ENCODE assay signal across 9 cellular contexts in the genomic region with DNA sequence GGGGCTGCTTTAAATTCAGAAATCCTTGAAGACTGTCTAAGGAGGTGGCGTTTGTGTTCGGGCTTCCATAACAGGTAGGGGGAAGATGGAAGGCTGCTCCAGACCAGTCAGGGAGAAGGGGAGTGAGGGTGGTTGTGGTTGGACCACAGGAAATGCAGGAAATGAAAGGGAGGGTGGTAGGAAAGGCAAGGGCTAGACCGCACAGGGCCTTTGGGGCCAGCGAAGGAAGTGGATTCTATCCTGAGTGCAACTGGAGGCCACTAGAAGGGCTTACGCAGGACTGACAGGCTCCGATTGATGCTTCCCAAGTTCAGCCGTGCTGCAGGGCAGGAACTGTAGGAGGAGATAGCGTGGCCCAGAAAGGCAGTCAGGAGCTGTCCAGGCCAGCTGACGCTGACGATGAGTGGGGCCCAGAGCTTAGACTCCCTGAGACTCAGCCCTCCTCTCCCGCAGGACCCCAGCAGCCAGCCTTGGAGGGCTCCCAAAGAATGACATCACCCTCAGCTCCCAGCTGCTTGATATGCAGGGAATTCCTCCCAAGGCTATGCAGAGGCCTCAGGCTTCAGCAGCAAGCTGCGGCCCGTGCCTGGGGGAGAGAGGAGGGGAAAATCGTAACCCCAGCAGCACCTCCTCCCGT. TPM values are rescaled to one million over a fixed set of nuclear protein-coding genes. Genes with fewer than 3 reads are reported as not detected.
DNase-seq lines count a peak whose midpoint lies in the region; ATAC-seq and TF ChIP-seq lines count a peak whose summit lies in the region.
"Had no signal": no experiment of that assay in that cellular context is flagged by ENCODE, and none has a peak within 500 bp of the region (broad histone marks: within the 10 kb centered on the region; RNA-seq: fewer than 3 reads in every experiment).

No MANE protein-coding gene starts in this region.

- peak; percentile 68 for DNase-seq in GM23338 (ENCODE audit: low spot score)
- peak; percentile 98 for DNase-seq in amniotic epithelial cell (ENCODE audit: low read depth)
- peak; percentile 83 to 90 (median 90) for DNase-seq in right cardiac atrium
- peak; percentile 61 for DNase-seq in retinal pigment epithelial cell (ENCODE audit: low read depth)
- no peak for DNase-seq in activated naive CD4-positive, alpha-beta T cell treated with anti-CD3 and anti-CD28 coated beads, Interleukin-2, amount 50 U/mL, for 16 hours
- no peak for DNase-seq in effector CD8-positive, alpha-beta T cell (lab: John Stamatoyannopoulos, UW)
- no peak for DNase-seq in cerebellar nuclear complex (lab: John Stamatoyannopoulos, UW)

- peaks cover 3% of the 10 kb centered on the region; the same call in 2 of the 3 replicates for H3K4me1 Mint-ChIP-seq in GM23338

- H3K9me2 ChIP-seq in GM23338 (ENCODE audit: insufficient read depth), result peaks cover 8% of the 10 kb centered on the region; the same call in 1 of the 2 replicates

- H3K79me2 ChIP-seq in GM23338 (replicated peaks; ENCODE audit: insufficient read depth), result no peaks in the 10 kb centered on the region

- no peak overlapping the region for H2AFZ ChIP-seq in GM23338

- H3K36me3 Mint-ChIP-seq in GM23338 (ENCODE audit: low read depth), result no peaks in the 10 kb centered on the region

- no peaks in the 10 kb centered on the region for H3F3A ChIP-seq in GM23338 (replicated peaks; ENCODE audit: low read depth)

- H3K4me3 ChIP-seq in GM23338 (no peak overlapping the region), right cardiac atrium (ENCODE audit: low read length) (no peak overlapping the region), retinal pigment epithelial cell (ENCODE audit: low read length) (no peak overlapping the region)

- TF ChIP-seq CTCF in GM23338 (conservative IDR thresholded peaks at IDR 0.05; ENCODE audit: low read depth in 2 of 2) (no peak), retinal pigment epithelial cell (conservative IDR thresholded peaks at IDR 0.05; ENCODE audit: low read depth, low read length) (peak; percentile 3)

- no peak overlapping the region for H3K27ac Mint-ChIP-seq in GM23338

- no peak overlapping the region for H3K27ac ChIP-seq in GM23338 (ENCODE audit: low read depth)
- H3K27ac ChIP-seq in right cardiac atrium (ENCODE audit: low read length), result no peak overlapping the region

- intact Hi-C loops in right cardiac atrium (cut with DNase I), result no loop called here

- H4K20me1 ChIP-seq in GM23338 (replicated peaks; ENCODE audit: insufficient read depth), result no peaks in the 10 kb centered on the region; the same call in 1 of the 2 replicates

- no peaks in the 10 kb centered on the region for H3K27me3 Mint-ChIP-seq in GM23338 (ENCODE audit: insufficient read depth, low read depth, poor library complexity)

- H3K27me3 ChIP-seq in GM23338 (ENCODE audit: insufficient read depth), result no peaks in the 10 kb centered on the region
- no peaks in the 10 kb centered on the region for H3K27me3 ChIP-seq in right cardiac atrium (ENCODE audit: control insufficient read depth, insufficient read depth)

- no peaks in the 10 kb centered on the region for H3K36me3 ChIP-seq in GM23338 (ENCODE audit: insufficient read depth)

- no peak overlapping the region for H3K4me2 ChIP-seq in GM23338

- WGBS in right cardiac atrium, result 11% methylated on average over 15 of the region's 15 CpGs

- no peaks in the 10 kb centered on the region for H3K9me3 Mint-ChIP-seq in GM23338

- ATAC-seq in GM23338 (peak; percentile 98), right cardiac atrium (peak; percentile 97), HG02763 (IDR thresholded peaks at IDR 0.05; ENCODE audit: unreplicated experiment) (no peak)

- H3K4me3 Mint-ChIP-seq in GM23338, result no peak overlapping the region

- no peaks in the 10 kb centered on the region for H3K4me1 ChIP-seq in GM23338 (ENCODE audit: insufficient read depth)
- peaks cover 3% of the 10 kb centered on the region for H3K4me1 ChIP-seq in right cardiac atrium (ENCODE audit: control insufficient read depth, insufficient read depth, low read length)

- no peaks in the 10 kb centered on the region for H3K9me3 ChIP-seq in right cardiac atrium (ENCODE audit: control insufficient read depth, low read length)

TF ChIP-seq in GM23338, 12 proteins besides CTCF, POLR2A, EP300 and RAD21:
- TF ChIP-seq POLR2AphosphoS5 (IDR thresholded peaks at IDR 0.05; ENCODE audit: low read depth), result no peak
- TF ChIP-seq, protein P1, sequence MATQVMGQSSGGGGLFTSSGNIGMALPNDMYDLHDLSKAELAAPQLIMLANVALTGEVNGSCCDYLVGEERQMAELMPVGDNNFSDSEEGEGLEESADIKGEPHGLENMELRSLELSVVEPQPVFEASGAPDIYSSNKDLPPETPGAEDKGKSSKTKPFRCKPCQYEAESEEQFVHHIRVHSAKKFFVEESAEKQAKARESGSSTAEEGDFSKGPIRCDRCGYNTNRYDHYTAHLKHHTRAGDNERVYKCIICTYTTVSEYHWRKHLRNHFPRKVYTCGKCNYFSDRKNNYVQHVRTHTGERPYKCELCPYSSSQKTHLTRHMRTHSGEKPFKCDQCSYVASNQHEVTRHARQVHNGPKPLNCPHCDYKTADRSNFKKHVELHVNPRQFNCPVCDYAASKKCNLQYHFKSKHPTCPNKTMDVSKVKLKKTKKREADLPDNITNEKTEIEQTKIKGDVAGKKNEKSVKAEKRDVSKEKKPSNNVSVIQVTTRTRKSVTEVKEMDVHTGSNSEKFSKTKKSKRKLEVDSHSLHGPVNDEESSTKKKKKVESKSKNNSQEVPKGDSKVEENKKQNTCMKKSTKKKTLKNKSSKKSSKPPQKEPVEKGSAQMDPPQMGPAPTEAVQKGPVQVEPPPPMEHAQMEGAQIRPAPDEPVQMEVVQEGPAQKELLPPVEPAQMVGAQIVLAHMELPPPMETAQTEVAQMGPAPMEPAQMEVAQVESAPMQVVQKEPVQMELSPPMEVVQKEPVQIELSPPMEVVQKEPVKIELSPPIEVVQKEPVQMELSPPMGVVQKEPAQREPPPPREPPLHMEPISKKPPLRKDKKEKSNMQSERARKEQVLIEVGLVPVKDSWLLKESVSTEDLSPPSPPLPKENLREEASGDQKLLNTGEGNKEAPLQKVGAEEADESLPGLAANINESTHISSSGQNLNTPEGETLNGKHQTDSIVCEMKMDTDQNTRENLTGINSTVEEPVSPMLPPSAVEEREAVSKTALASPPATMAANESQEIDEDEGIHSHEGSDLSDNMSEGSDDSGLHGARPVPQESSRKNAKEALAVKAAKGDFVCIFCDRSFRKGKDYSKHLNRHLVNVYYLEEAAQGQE (IDR thresholded peaks at IDR 0.05; ENCODE audit: unreplicated experiment), result peak; percentile 75

RNA-seq across cellular contexts. Expression of a gene that starts 48.8 kb away (rescaled TPM):
- 0.31 and 3.0 TPM in 2 replicates for total RNA-seq in GM23338 (2014; rRNA removed; shearing (Covaris generic))
- polyA plus RNA-seq in GM23338 (2016; fragmentation: Nextera tagmentation; extraction: Ambion mirVana) (0.42 and 0.87 TPM in 2 replicates), right cardiac atrium (0.11 TPM)
- not detected for total RNA-seq in right cardiac atrium
- total RNA-seq: T-helper 1 cell treated with Interleukin-12 subunit alpha and Interleukin-12 subunit beta and Interleukin-4 antibody, amounts not matched to agents 30 ng/mL and 1 ng/mL, for 36 hours had no signal

Comparison
In these comparisons a context has a peak if more than half of its experiments do, and no peak if none do; other contexts are left out.
1. DNase-seq: peak in GM23338 (single experiment), amniotic epithelial cell (single experiment), right cardiac atrium (3 of 3) and retinal pigment epithelial cell (single experiment); none in activated naive CD4-positive, alpha-beta T cell treated with anti-CD3 and anti-CD28 coated beads, Interleukin-2, amount 50 U/mL, for 16 hours (single experiment), effector CD8-positive, alpha-beta T cell (single experiment) and cerebellar nuclear complex (0 of 2).